ENCODE assay signal across 8 cellular contexts in genomic region chr4:186029731-186030421, GRCh38. TPM values are rescaled to one million over a fixed set of nuclear protein-coding genes. Genes with fewer than 3 reads are reported as not detected.
DNase-seq lines count a peak whose midpoint lies in the region; ATAC-seq and TF ChIP-seq lines count a peak whose summit lies in the region.

No MANE protein-coding gene starts in this region.

- H3K4me1 ChIP-seq in suprapubic skin = peaks cover 22% of the 10 kb centered on the region

- peak overlapping the region; percentile 38 for H3K4me3 ChIP-seq in choroid plexus epithelial cell (ENCODE audit: low read depth, low read length)
- peak overlapping the region; percentile 14 for H3K4me3 ChIP-seq in suprapubic skin

- no peak for TF ChIP-seq POLR2A in suprapubic skin (IDR thresholded peaks at IDR 0.05)

- DNase-seq in NCI-H1694 (lab: John Stamatoyannopoulos, UW) (peak; percentile 8), choroid plexus epithelial cell (ENCODE audit: low read depth) (peak; percentile 85), left lobe of liver (ENCODE audit: low spot score) (peak; percentile 91), suprapubic skin (ENCODE audit: low spot score in 2 of 2) (peak in 1 of 2 donors; percentile 73), occipital lobe (lab: John Stamatoyannopoulos, UW) (no peak), Kasumi-1 (lab: John Stamatoyannopoulos, UW) (no peak), NCI-H82 (lab: John Stamatoyannopoulos, UW) (no peak)

- 7% methylated on average over 11 of the region's 11 CpGs for WGBS in suprapubic skin

- peak overlapping the region; percentile 65 for H3K27ac ChIP-seq in suprapubic skin

- TF ChIP-seq EP300 in suprapubic skin (IDR thresholded peaks at IDR 0.05) = peak; percentile 3

- no peaks in the 10 kb centered on the region for H3K36me3 ChIP-seq in suprapubic skin

- TF ChIP-seq CTCF in choroid plexus epithelial cell (conservative IDR thresholded peaks at IDR 0.05; ENCODE audit: low read depth, low read length) = no peak
- TF ChIP-seq CTCF in suprapubic skin (IDR thresholded peaks at IDR 0.05) = no peak

- H3K27me3 ChIP-seq in suprapubic skin = peaks cover 8% of the 10 kb centered on the region

- H3K9me3 ChIP-seq in suprapubic skin = no peaks in the 10 kb centered on the region

- ATAC-seq in left lobe of liver (peak; percentile 96), GM19351 (IDR thresholded peaks at IDR 0.05; ENCODE audit: unreplicated experiment) (no peak)

RNA-seq across cellular contexts. Expression of gene TLR3, which starts 39.1 kb away (rescaled TPM):
- total RNA-seq in left lobe of liver (7.7 TPM), suprapubic skin (1 to 10 TPM; 3.1 to 6.1 (median 4.4) TPM), occipital lobe (1.9 TPM)

Comparison
In these comparisons a context has a peak if more than half of its experiments do, and no peak if none do; other contexts are left out.
1. DNase-seq: peak in NCI-H1694 (single experiment), choroid plexus epithelial cell (single experiment) and left lobe of liver (single experiment); none in occipital lobe (single experiment), Kasumi-1 (0 of 2) and NCI-H82 (single experiment).